Comparison of ENCODE assay signal across 10 cellular contexts in the genomic region with DNA sequence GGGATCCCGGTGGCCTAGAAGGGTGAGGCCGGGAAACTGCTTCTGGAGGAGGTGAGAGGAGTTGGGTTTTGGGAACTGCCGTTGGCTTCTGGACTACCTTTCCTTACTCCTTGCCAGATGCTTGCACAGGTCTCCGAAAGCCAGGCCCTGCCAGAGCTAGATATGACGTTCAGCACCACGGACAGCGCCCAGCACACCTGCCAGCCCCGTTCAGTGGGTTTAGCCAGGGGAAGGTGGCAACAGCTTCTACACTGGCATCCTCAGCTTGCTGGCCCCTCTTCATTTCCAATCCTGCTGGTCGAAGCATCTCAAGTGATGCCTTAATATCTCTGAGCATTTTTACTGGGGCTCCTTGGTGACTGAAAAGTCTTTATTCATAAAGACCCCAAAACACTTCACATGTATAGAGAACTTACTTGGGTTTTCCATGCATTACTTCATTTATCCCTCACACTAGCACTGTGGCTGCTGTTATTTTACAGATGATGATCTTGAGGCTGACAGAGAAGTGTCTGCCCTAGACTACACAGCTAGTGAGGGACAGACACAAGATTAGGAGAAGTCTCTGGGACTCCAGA. TPM values are rescaled to one million over a fixed set of nuclear protein-coding genes. Genes with fewer than 3 reads are reported as not detected.
DNase-seq lines count a peak whose midpoint lies in the region; ATAC-seq and TF ChIP-seq lines count a peak whose summit lies in the region.
"Had no signal": no experiment of that assay in that cellular context is flagged by ENCODE, and none has a peak within 500 bp of the region (broad histone marks: within the 10 kb centered on the region; RNA-seq: fewer than 3 reads in every experiment).

No MANE protein-coding gene starts in this region.

- no peaks in the 10 kb centered on the region for H3K4me1 Mint-ChIP-seq in activated CD4-positive, alpha-beta T cell treated with anti-CD3 and anti-CD28 coated beads for 36 hours
- no peaks in the 10 kb centered on the region for H3K4me1 Mint-ChIP-seq in progenitor cell of endocrine pancreas (ENCODE audit: low read depth)

- no peaks in the 10 kb centered on the region for H3K36me3 Mint-ChIP-seq in activated CD4-positive, alpha-beta T cell treated with anti-CD3 and anti-CD28 coated beads for 36 hours (ENCODE audit: low read depth)
- peaks cover 11% of the 10 kb centered on the region for H3K36me3 Mint-ChIP-seq in progenitor cell of endocrine pancreas (ENCODE audit: insufficient read depth)

- no peak overlapping the region for H3K4me3 Mint-ChIP-seq in activated CD4-positive, alpha-beta T cell treated with anti-CD3 and anti-CD28 coated beads for 36 hours
- no peak overlapping the region for H3K4me3 Mint-ChIP-seq in progenitor cell of endocrine pancreas (ENCODE audit: low read depth)
- H3K4me3 Mint-ChIP-seq: stimulated activated naive CD8-positive, alpha-beta T cell treated with anti-CD3 and anti-CD28 coated beads, Interleukin-15, Interleukin-2, amounts not matched to agents 100 ng/mL and 50 ng/mL, for 24 hours; T-helper 1 cell treated with Interleukin-12 subunit alpha and Interleukin-12 subunit beta and Interleukin-4 antibody, amounts not matched to agents 30 μg/mL and 1 μg/mL, for 36 hours had no signal

- H3K27me3 Mint-ChIP-seq in activated CD4-positive, alpha-beta T cell treated with anti-CD3 and anti-CD28 coated beads for 36 hours = peaks cover 5% of the 10 kb centered on the region
- no peaks in the 10 kb centered on the region for H3K27me3 Mint-ChIP-seq in progenitor cell of endocrine pancreas

- no peak for TF ChIP-seq CTCF in progenitor cell of endocrine pancreas (IDR thresholded peaks at IDR 0.05; ENCODE audit: unreplicated experiment)

- ATAC-seq in activated CD4-positive, alpha-beta T cell treated with anti-CD3 and anti-CD28 coated beads for 36 hours = no peak
- no peak for ATAC-seq in GM21576 (IDR thresholded peaks at IDR 0.05; ENCODE audit: unreplicated experiment)
- no peak for ATAC-seq in HG02973 (IDR thresholded peaks at IDR 0.05; ENCODE audit: unreplicated experiment)

- DNase-seq in DMS 273 (lab: John Stamatoyannopoulos, UW; ENCODE audit: unreplicated experiment) (peak; percentile 60), DMS 273 treated with DMSO at 0.1 percent for 48 hours (lab: John Stamatoyannopoulos, UW) (no peak), progenitor cell of endocrine pancreas (ENCODE audit: low spot score, unreplicated experiment) (peak; percentile 81), NCI-H1092 treated with DMSO at 0.1 percent for 48 hours (lab: John Stamatoyannopoulos, UW) (no peak)
- DNase-seq in activated CD4-positive, alpha-beta T cell treated with anti-CD3 and anti-CD28 coated beads for 36 hours = peak; percentile 80
- DNase-seq in effector CD4-positive, alpha-beta T cell = peak; percentile 52

- CTCF ChIA-PET in activated CD4-positive, alpha-beta T cell treated with anti-CD3 and anti-CD28 coated beads for 36 hours (lab: Charles Lee) = interaction anchor here (0.8 kb wide), 1 partner anchor 318 kb away, joined by 4 read pairs; no protein-coding TSS in a partner anchor

- intact Hi-C loops in activated CD4-positive, alpha-beta T cell treated with anti-CD3 and anti-CD28 coated beads for 36 hours (cut with DNase I, micrococcal nuclease) = loop anchor here in 1 of 2 experiments (2.0 kb wide), 1 partner anchor 504 kb away; no protein-coding TSS in a partner anchor

- H3K9me3 Mint-ChIP-seq in activated CD4-positive, alpha-beta T cell treated with anti-CD3 and anti-CD28 coated beads for 36 hours (ENCODE audit: low read depth) = peaks cover 5% of the 10 kb centered on the region
- no peaks in the 10 kb centered on the region for H3K9me3 Mint-ChIP-seq in progenitor cell of endocrine pancreas (ENCODE audit: low read depth)

- POLR2A ChIA-PET in activated CD4-positive, alpha-beta T cell treated with anti-CD3 and anti-CD28 coated beads for 36 hours (lab: Charles Lee) = no interaction called here

- no peak overlapping the region for H3K27ac Mint-ChIP-seq in activated CD4-positive, alpha-beta T cell treated with anti-CD3 and anti-CD28 coated beads for 36 hours
- no peak overlapping the region for H3K27ac Mint-ChIP-seq in progenitor cell of endocrine pancreas
- H3K27ac Mint-ChIP-seq: stimulated activated naive CD8-positive, alpha-beta T cell treated with anti-CD3 and anti-CD28 coated beads, Interleukin-15, Interleukin-2, amounts not matched to agents 100 ng/mL and 50 ng/mL, for 24 hours; T-helper 1 cell treated with Interleukin-12 subunit alpha and Interleukin-12 subunit beta and Interleukin-4 antibody, amounts not matched to agents 30 μg/mL and 1 μg/mL, for 36 hours had no signal

RNA-seq across cellular contexts. Expression of a gene that starts 21.9 kb away (rescaled TPM):
- total RNA-seq in activated CD4-positive, alpha-beta T cell treated with anti-CD3 and anti-CD28 coated beads for 36 hours = not detected
- 4.9 and 5.1 TPM in 2 replicates for total RNA-seq in progenitor cell of endocrine pancreas

Comparison
In these comparisons a context has a peak if more than half of its experiments do, and no peak if none do; other contexts are left out.
1. DNase-seq: peak in DMS 273 (single experiment), activated CD4-positive, alpha-beta T cell treated with anti-CD3 and anti-CD28 coated beads for 36 hours (single experiment), effector CD4-positive, alpha-beta T cell (single experiment) and progenitor cell of endocrine pancreas (single experiment); none in DMS 273 treated with DMSO at 0.1 percent for 48 hours (single experiment) and NCI-H1092 treated with DMSO at 0.1 percent for 48 hours (single experiment).